12 cellular contexts compared by ENCODE assay signal in genomic region chr10:77667426-77668324, GRCh38. TPM values are rescaled to one million over a fixed set of nuclear protein-coding genes. Genes with fewer than 3 reads are reported as not detected.
DNase-seq lines count a peak whose midpoint lies in the region; ATAC-seq and TF ChIP-seq lines count a peak whose summit lies in the region.
"Had no signal": no experiment of that assay in that cellular context is flagged by ENCODE, and none has a peak within 500 bp of the region (broad histone marks: within the 10 kb centered on the region; RNA-seq: fewer than 3 reads in every experiment).

No MANE protein-coding gene starts in this region.

- H3K36me3 Mint-ChIP-seq in endothelial cell (ENCODE audit: low read depth, unreplicated experiment): no peaks in the 10 kb centered on the region
- H3K36me3 Mint-ChIP-seq: activated naive CD8-positive, alpha-beta T cell; mesothelial cell of epicardium had no signal

- H3K9me3 ChIP-seq in adrenal gland (replicated peaks in 1 of 3) (no peaks in the 10 kb centered on the region), suprapubic skin (no peaks in the 10 kb centered on the region)

- H3K36me3 ChIP-seq in adrenal gland (replicated peaks in 1 of 2): no peaks in the 10 kb centered on the region
- no peaks in the 10 kb centered on the region for H3K36me3 ChIP-seq in suprapubic skin

- H3K27ac ChIP-seq in adrenal gland (no peak overlapping the region), suprapubic skin (no peak overlapping the region)

- no peak overlapping the region for H3K4me3 ChIP-seq in adrenal gland
- H3K4me3 ChIP-seq in suprapubic skin: no peak overlapping the region

- H3K27ac Mint-ChIP-seq in endothelial cell (ENCODE audit: unreplicated experiment): no peak overlapping the region
- H3K27ac Mint-ChIP-seq: activated naive CD8-positive, alpha-beta T cell; mesothelial cell of epicardium had no signal

- TF ChIP-seq EP300 in suprapubic skin (IDR thresholded peaks at IDR 0.05): no peak

- 82 to 86% (median 84%) methylated on average over 3 of the region's 3 CpGs for WGBS in adrenal gland, 4 donors
- 89% methylated on average over 3 of the region's 3 CpGs for WGBS in suprapubic skin

- intact Hi-C loops in adrenal gland (cut with DNase I): no loop called here

- H3K27me3 ChIP-seq in adrenal gland: no peaks in the 10 kb centered on the region
- peaks cover 32% of the 10 kb centered on the region for H3K27me3 ChIP-seq in suprapubic skin

- H3K9me3 Mint-ChIP-seq in endothelial cell (ENCODE audit: unreplicated experiment): no peaks in the 10 kb centered on the region
- H3K9me3 Mint-ChIP-seq: mesothelial cell of epicardium had no signal

- H3K4me3 Mint-ChIP-seq in endothelial cell (ENCODE audit: unreplicated experiment): no peak overlapping the region
- H3K4me3 Mint-ChIP-seq: activated naive CD8-positive, alpha-beta T cell; mesothelial cell of epicardium had no signal

- H3K27me3 Mint-ChIP-seq in endothelial cell (ENCODE audit: unreplicated experiment): peaks cover 3% of the 10 kb centered on the region

- TF ChIP-seq CTCF in endothelial cell (IDR thresholded peaks at IDR 0.05; ENCODE audit: unreplicated experiment) (no peak), adrenal gland (IDR thresholded peaks at IDR 0.05) (no peak), suprapubic skin (IDR thresholded peaks at IDR 0.05) (no peak)

- TF ChIP-seq POLR2A in adrenal gland (IDR thresholded peaks at IDR 0.05) (no peak), suprapubic skin (IDR thresholded peaks at IDR 0.05) (no peak)

- ATAC-seq in GM19025 (IDR thresholded peaks at IDR 0.05; ENCODE audit: low read depth, unreplicated experiment): peak; percentile 84
- peak; percentile 60 for ATAC-seq in HG02973 (IDR thresholded peaks at IDR 0.05; ENCODE audit: unreplicated experiment)

- no peaks in the 10 kb centered on the region for H3K4me1 Mint-ChIP-seq in endothelial cell (ENCODE audit: unreplicated experiment)

- H3K4me1 ChIP-seq in adrenal gland (replicated peaks in 1 of 2) (no peaks in the 10 kb centered on the region), suprapubic skin (no peaks in the 10 kb centered on the region)

- peak; percentile 39 for DNase-seq in DMS 273 treated with DMSO at 0.1 percent for 48 hours (lab: John Stamatoyannopoulos, UW)
- peak; percentile 9 for DNase-seq in NCI-H2227 treated with DMSO at 0.1 percent for 48 hours (lab: John Stamatoyannopoulos, UW)
- no peak for DNase-seq in effector CD8-positive, alpha-beta T cell (lab: John Stamatoyannopoulos, UW)
- no peak for DNase-seq in endothelial cell (ENCODE audit: low spot score)
- no peak for DNase-seq in adrenal gland
- DNase-seq in suprapubic skin (ENCODE audit: low spot score in 2 of 2): no peak
- DNase-seq: activated CD4-positive, alpha-beta T cell treated with anti-CD3 and anti-CD28 coated beads, Interleukin-2, amount 50 U/mL, for 4 hours; C1 segment of cervical spinal cord had no signal

RNA-seq across cellular contexts. Expression of gene KCNMA1, which starts 30.1 kb away (rescaled TPM):
- total RNA-seq in endothelial cell (ENCODE audit: unreplicated experiment): 5.1 TPM
- 10 to 100 TPM in 5 of 8 donors, 1 to 10 TPM in 3; 6.7 to 21.7 (median 13.2) TPM for total RNA-seq in adrenal gland
- polyA plus RNA-seq in adrenal gland: 10 to 100 TPM in 2 of 3 donors, 1 to 10 TPM in 1; 6.4 to 17.3 (median 11.7) TPM
- total RNA-seq in suprapubic skin: 10 to 100 TPM in 1 of 4 donors, 1 to 10 TPM in 3; 4.6 to 10.5 (median 7.8) TPM

Comparison
In these comparisons a context has a peak if more than half of its experiments do, and no peak if none do; other contexts are left out.
1. DNase-seq: peak in DMS 273 treated with DMSO at 0.1 percent for 48 hours (single experiment) and NCI-H2227 treated with DMSO at 0.1 percent for 48 hours (single experiment); none in effector CD8-positive, alpha-beta T cell (single experiment), endothelial cell (single experiment), adrenal gland (0 of 7) and suprapubic skin (0 of 2).